19 cellular contexts compared by ENCODE assay signal in the genomic region with DNA sequence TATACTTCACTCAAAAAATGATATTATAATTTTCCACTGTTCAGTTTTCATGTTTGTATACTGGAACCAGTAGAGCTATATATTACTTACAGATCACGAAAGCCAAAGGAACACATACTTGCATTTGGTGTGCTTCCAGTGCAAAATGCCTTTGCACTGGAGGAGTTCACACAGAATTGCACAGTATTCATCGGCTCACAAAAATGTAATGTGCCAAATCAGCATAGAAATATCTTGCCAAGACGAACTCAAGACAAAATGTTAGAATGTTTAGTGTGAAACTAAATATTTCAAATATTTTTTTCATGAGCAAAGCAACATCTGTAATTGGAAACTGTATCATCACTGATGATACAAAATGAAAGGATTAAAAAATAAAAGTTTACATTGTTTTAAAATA.
A peak's percentile ranks its signal among the peaks of the same experiment; 100 is the strongest.
DNase-seq lines count a peak whose midpoint lies in the region; ATAC-seq and TF ChIP-seq lines count a peak whose summit lies in the region.
"Had no signal": no experiment of that assay in that cellular context is flagged by ENCODE, and none has a peak within 500 bp of the region (broad histone marks: within the 10 kb centered on the region; RNA-seq: fewer than 3 reads in every experiment).

No MANE protein-coding gene starts in this region.

- H3K79me1 ChIP-seq in mesenchymal stem cell (replicated peaks; ENCODE audit: low read length, poor library complexity, severe bottlenecking) = no peaks in the 10 kb centered on the region

- H2BK15ac ChIP-seq in mesenchymal stem cell (ENCODE audit: low read depth, poor library complexity, severe bottlenecking) = no peak overlapping the region

- TF ChIP-seq RAD21 in SK-N-SH (IDR thresholded peaks at IDR 0.05; ENCODE audit: low read length) = no peak

- no peak overlapping the region for H4K91ac ChIP-seq in mesenchymal stem cell (ENCODE audit: low read length)

- no peak overlapping the region for H3K4me2 ChIP-seq in SK-N-SH
- no peak overlapping the region for H3K4me2 ChIP-seq in mesenchymal stem cell (ENCODE audit: low read length, poor library complexity, severe bottlenecking)

- H3K9me3 Mint-ChIP-seq in T-cell (peaks cover 0 to 6% (median 5%) of the 10 kb centered on the region in 3 donors), Calu3 (ENCODE audit: low read depth, unreplicated experiment) (no peaks in the 10 kb centered on the region)

- no peak overlapping the region for H3K18ac ChIP-seq in mesenchymal stem cell (ENCODE audit: low read depth in 1 of 2, low read length in 2 of 2)

- H4K20me1 ChIP-seq in SK-N-SH (ENCODE audit: insufficient read depth) = no peaks in the 10 kb centered on the region

- no peaks in the 10 kb centered on the region; the same call in 1 of the 2 replicates for H3K9me2 ChIP-seq in SK-N-SH

- H3K4me1 ChIP-seq in SK-N-SH (ENCODE audit: control insufficient read depth in 1 of 2, insufficient read depth in 2 of 2, low read depth in 1 of 2, low read length in 1 of 2) = peaks cover 0 to 2% of the 10 kb centered on the region in 2 experiments; a peak in 1 of 4 replicates
- H3K4me1 ChIP-seq in mesenchymal stem cell (ENCODE audit: control insufficient read depth, insufficient read depth, low read depth, low read length) = no peaks in the 10 kb centered on the region
- H3K4me1 ChIP-seq: Peyer's patch had no signal

- H3K9ac ChIP-seq in SK-N-SH (no peak overlapping the region), mesenchymal stem cell (ENCODE audit: low read length) (peak overlapping the region; percentile 11)

- TF ChIP-seq CTCF in SK-N-SH (IDR thresholded peaks at IDR 0.05) (no peak), Calu3 (IDR thresholded peaks at IDR 0.05; ENCODE audit: unreplicated experiment) (no peak)

- H3K36me3 Mint-ChIP-seq in T-cell = no peaks in the 10 kb centered on the region
- H3K36me3 Mint-ChIP-seq in Calu3 (ENCODE audit: insufficient read depth, unreplicated experiment) = no peaks in the 10 kb centered on the region

- POLR2A ChIA-PET in SK-N-SH (lab: Yijun Ruan, JAX) (no interaction called here), T-cell (lab: Charles Lee) (no interaction called here)

- no peak overlapping the region for H2BK12ac ChIP-seq in mesenchymal stem cell (ENCODE audit: low read length in 2 of 2)

- no peak for TF ChIP-seq EP300 in SK-N-SH (IDR thresholded peaks at IDR 0.05; ENCODE audit: borderline replicate concordance in 1 of 2, low read depth in 1 of 2, low read length in 1 of 2)

- DNase-seq in AG20443 (ENCODE audit: low spot score) (peak; percentile 27), SK-N-SH (no peak), fibroblast of gingiva (ENCODE audit: low read depth) (peak; percentile 68), mesenchymal stem cell (no peak), NCI-H1694 (lab: John Stamatoyannopoulos, UW) (no peak), T-cell (no peak), Calu3 (no peak), ecto neural progenitor cell (ENCODE audit: low spot score) (no peak)
- DNase-seq: ACHN, C1 segment of cervical spinal cord, DMS153, MG63, NCI-H1092 treated with DMSO at 0.1 percent for 48 hours, NCI-H1694 treated with DMSO at 0.1 percent for 48 hours, NCI-H446 treated with DMSO at 0.1 percent for 48 hours, NCI-H774, Peyer's patch, Right ventricle myocardium superior had no signal

- CTCF ChIA-PET in SK-N-SH (lab: Yijun Ruan, JAX) = interaction anchor here (6.8 kb wide), 1 partner anchor 802 kb away, joined by 98 read pairs; no protein-coding TSS in a partner anchor
- CTCF ChIA-PET in T-cell (lab: Charles Lee) = no interaction called here
- CTCF ChIA-PET in Calu3 (lab: Charles Lee) = interaction anchor here (0.6 kb wide), 1 partner anchor 1127 kb away, joined by 4 read pairs; no protein-coding TSS in a partner anchor

- 48% methylated on average over 3 of the region's 3 CpGs for WGBS in SK-N-SH (ENCODE audit: low lambda C conversion rate)
- 92% methylated on average over 1 of the region's 3 CpGs for WGBS in mesenchymal stem cell

- H2AK5ac ChIP-seq in mesenchymal stem cell (ENCODE audit: low read length, severe bottlenecking) = no peak overlapping the region

- no peak overlapping the region for H3K27ac ChIP-seq in SK-N-SH (ENCODE audit: low read depth in 2 of 2, low read length in 1 of 2)
- no peak overlapping the region for H3K27ac ChIP-seq in mesenchymal stem cell (ENCODE audit: low read length, poor library complexity, severe bottlenecking)
- H3K27ac ChIP-seq: Peyer's patch had no signal

- no peaks in the 10 kb centered on the region for H3F3A ChIP-seq in SK-N-SH (replicated peaks; ENCODE audit: insufficient read depth)

- no peak overlapping the region for H2BK5ac ChIP-seq in mesenchymal stem cell (ENCODE audit: low read depth, low read length, poor library complexity, severe bottlenecking)

- H3K27ac Mint-ChIP-seq in T-cell = no peak overlapping the region
- H3K27ac Mint-ChIP-seq in Calu3 (ENCODE audit: unreplicated experiment) = no peak overlapping the region

- H3K4me1 Mint-ChIP-seq in T-cell (no peaks in the 10 kb centered on the region), Calu3 (ENCODE audit: low read depth, unreplicated experiment) (no peaks in the 10 kb centered on the region)

- H2AFZ ChIP-seq in SK-N-SH (ENCODE audit: low read depth) (peak overlapping the region; percentile 33; the same call in 1 of the 2 replicates), mesenchymal stem cell (ENCODE audit: low read depth, low read length) (no peak overlapping the region)

- ATAC-seq in T-cell (replicated peaks in 1 of 4) = no peak
- ATAC-seq: HepG2 had no signal

- no peak overlapping the region for H4K8ac ChIP-seq in mesenchymal stem cell (ENCODE audit: low read length)

- H3K36me3 ChIP-seq in SK-N-SH (replicated peaks in 1 of 2; ENCODE audit: control insufficient read depth in 1 of 2, insufficient read depth in 2 of 2, low read length in 1 of 2) (no peaks in the 10 kb centered on the region), mesenchymal stem cell (ENCODE audit: control insufficient read depth in 1 of 2, insufficient read depth in 2 of 2, low read depth in 1 of 2, low read length in 2 of 2) (no peaks in the 10 kb centered on the region)
- H3K36me3 ChIP-seq: MG63, Peyer's patch had no signal

- H3K9me3 ChIP-seq in SK-N-SH (no peaks in the 10 kb centered on the region), mesenchymal stem cell (ENCODE audit: control insufficient read depth, low read length) (no peaks in the 10 kb centered on the region)
- H3K9me3 ChIP-seq: MG63, Peyer's patch had no signal

- H3K27me3 Mint-ChIP-seq in T-cell (no peaks in the 10 kb centered on the region), Calu3 (ENCODE audit: unreplicated experiment) (no peaks in the 10 kb centered on the region)

- H3K27me3 ChIP-seq in SK-N-SH (ENCODE audit: insufficient read depth) = no peaks in the 10 kb centered on the region
- H3K27me3 ChIP-seq in mesenchymal stem cell (ENCODE audit: control insufficient read depth in 1 of 2, insufficient read depth in 1 of 2, low read length in 2 of 2) = no peaks in the 10 kb centered on the region
- H3K27me3 ChIP-seq: MG63, Peyer's patch had no signal

- intact Hi-C loops in Calu3 (cut with micrococcal nuclease; ENCODE audit: unreplicated experiment) = loop anchor here (5.0 to 10.0 kb wide), 3 partner anchors 281 to 641 kb away; no protein-coding TSS in a partner anchor

- H3K79me2 ChIP-seq in SK-N-SH (ENCODE audit: insufficient read depth) = no peaks in the 10 kb centered on the region

- H3K4me3 Mint-ChIP-seq in T-cell = no peak overlapping the region
- H3K4me3 Mint-ChIP-seq in Calu3 (ENCODE audit: low read depth, unreplicated experiment) = no peak overlapping the region

- H3K4ac ChIP-seq in mesenchymal stem cell (ENCODE audit: low read depth in 1 of 2, low read length in 2 of 2) = no peak overlapping the region

- H3K23ac ChIP-seq in mesenchymal stem cell (ENCODE audit: low read length in 2 of 2) = no peak overlapping the region

- H3K4me3 ChIP-seq in SK-N-SH (ENCODE audit: low read depth in 2 of 2, low read length in 1 of 2) (no peak overlapping the region), mesenchymal stem cell (ENCODE audit: insufficient read depth in 1 of 2, low read depth in 1 of 2, low read length in 2 of 2) (no peak overlapping the region)
- H3K4me3 ChIP-seq: MG63, Peyer's patch had no signal

- H3K14ac ChIP-seq in mesenchymal stem cell (ENCODE audit: low read length in 2 of 2) = no peak overlapping the region

- no TSS peak for BruUV-seq in Calu3 (replicated peaks; lab: Mats Ljungman, UMichigan)

- no peak overlapping the region for H2BK120ac ChIP-seq in mesenchymal stem cell (ENCODE audit: low read depth, low read length)

TF ChIP-seq in SK-N-SH, 30 proteins besides CTCF, POLR2A, EP300 and RAD21:
- TF ChIP-seq TCF12 (IDR thresholded peaks at IDR 0.05) = peak; percentile 33
- TF ChIP-seq RFX5 (IDR thresholded peaks at IDR 0.05; ENCODE audit: low read length) = no peak
TF ChIP-seq in SK-N-SH: peak in this region for 1.

Comparison
In these comparisons a context has a peak if more than half of its experiments do, and no peak if none do; other contexts are left out.
1. DNase-seq: peak in AG20443 (single experiment) and fibroblast of gingiva (single experiment); none in SK-N-SH (single experiment), mesenchymal stem cell (single experiment), NCI-H1694 (single experiment), T-cell (0 of 34), Calu3 (single experiment) and ecto neural progenitor cell (single experiment).
2. CTCF ChIA-PET loops: an anchor here in SK-N-SH (6.8 kb wide) and Calu3 (0.6 kb wide); none called in T-cell.